ENCODE assay signal across 11 cellular contexts in genomic region chr15:75112848-75113492, GRCh38.
DNase-seq lines count a peak whose midpoint lies in the region; ATAC-seq and TF ChIP-seq lines count a peak whose summit lies in the region.
"Had no signal": no experiment of that assay in that cellular context is flagged by ENCODE, and none has a peak within 500 bp of the region (broad histone marks: within the 10 kb centered on the region; RNA-seq: fewer than 3 reads in every experiment).

No MANE protein-coding gene starts in this region.

- H3K4me1 Mint-ChIP-seq in Calu3 (ENCODE audit: low read depth, unreplicated experiment), result peaks cover 34% of the 10 kb centered on the region
- peaks cover 63% of the 10 kb centered on the region for H3K4me1 Mint-ChIP-seq in activated B cell treated with CpG ODN at 0.5 μM for 24 hours

- H3K9me3 ChIP-seq in sigmoid colon, result peaks cover 0 to 1% (median 0%) of the 10 kb centered on the region in 4 donors
- H3K9me3 ChIP-seq: pancreas had no signal

- H3K4me3 ChIP-seq in sigmoid colon, result no peak overlapping the region
- H3K4me3 ChIP-seq: MG63, pancreas had no signal

- ATAC-seq in GM19372 (IDR thresholded peaks at IDR 0.05; ENCODE audit: low read depth, unreplicated experiment) (peak; percentile 66), HG03045 (IDR thresholded peaks at IDR 0.05; ENCODE audit: unreplicated experiment) (peak; percentile 56), activated B cell treated with CpG ODN at 0.5 μM for 24 hours (ENCODE audit: low read depth) (peak; percentile 35), HG02973 (IDR thresholded peaks at IDR 0.05; ENCODE audit: unreplicated experiment) (no peak)

- peak overlapping the region; percentile 24 for H3K27ac Mint-ChIP-seq in Calu3 (ENCODE audit: unreplicated experiment)
- H3K27ac Mint-ChIP-seq in activated B cell treated with CpG ODN at 0.5 μM for 24 hours, result peak overlapping the region; percentile 68

- TF ChIP-seq EP300 in sigmoid colon (IDR thresholded peaks at IDR 0.05), result no peak

- CTCF ChIA-PET in Calu3 (lab: Charles Lee), result no interaction called here
- CTCF ChIA-PET in activated B cell treated with CpG ODN at 0.5 μM for 24 hours (lab: Charles Lee), result interaction anchor here (0.7 to 2.3 kb wide), 2 partner anchors 70 to 89 kb away, joined by 3 to 7 read pairs; partner anchors contain the start of gene C15orf39

- no peak overlapping the region for H3K27ac ChIP-seq in sigmoid colon
- H3K27ac ChIP-seq: C4-2B had no signal

- H3K36me3 Mint-ChIP-seq in Calu3 (ENCODE audit: insufficient read depth, unreplicated experiment), result peaks cover 28% of the 10 kb centered on the region
- H3K36me3 Mint-ChIP-seq in activated B cell treated with CpG ODN at 0.5 μM for 24 hours (ENCODE audit: low read depth), result peaks cover 7% of the 10 kb centered on the region

- TF ChIP-seq CTCF in Calu3 (IDR thresholded peaks at IDR 0.05; ENCODE audit: unreplicated experiment) (no peak), activated B cell treated with CpG ODN at 0.5 μM for 24 hours (IDR thresholded peaks at IDR 0.05) (no peak), sigmoid colon (IDR thresholded peaks at IDR 0.05) (no peak)

- BruUV-seq in Calu3 (replicated peaks; lab: Mats Ljungman, UMichigan), result no TSS peak

- H3K4me3 Mint-ChIP-seq in Calu3 (ENCODE audit: low read depth, unreplicated experiment), result no peak overlapping the region
- peak overlapping the region; percentile 4 for H3K4me3 Mint-ChIP-seq in activated B cell treated with CpG ODN at 0.5 μM for 24 hours

- H3K36me3 ChIP-seq in sigmoid colon, result no peaks in the 10 kb centered on the region
- H3K36me3 ChIP-seq: MG63, pancreas had no signal

- H3K4me1 ChIP-seq in sigmoid colon, result peaks cover 0 to 5% (median 0%) of the 10 kb centered on the region in 4 donors
- H3K4me1 ChIP-seq: pancreas had no signal

- POLR2A ChIA-PET in activated B cell treated with CpG ODN at 0.5 μM for 24 hours (lab: Charles Lee), result interaction anchor here (0.6 to 2.1 kb wide), 5 partner anchors 17 to 433 kb away, joined by 3 to 10 read pairs (median 3); no protein-coding TSS in a partner anchor

- WGBS in sigmoid colon, 2 donors, result 57 to 72% methylated on average over 3 of the region's 3 CpGs

- H3K9me3 Mint-ChIP-seq in Calu3 (ENCODE audit: low read depth, unreplicated experiment) (peaks cover 6% of the 10 kb centered on the region), activated B cell treated with CpG ODN at 0.5 μM for 24 hours (peaks cover 10% of the 10 kb centered on the region)

- H3K27me3 Mint-ChIP-seq in Calu3 (ENCODE audit: unreplicated experiment) (no peaks in the 10 kb centered on the region), activated B cell treated with CpG ODN at 0.5 μM for 24 hours (no peaks in the 10 kb centered on the region)

- no peak for DNase-seq in Calu3
- DNase-seq in activated B cell treated with CpG ODN at 0.5 μM for 24 hours, result no peak
- DNase-seq in sigmoid colon, result no peak
- no peak for DNase-seq in inferior parietal cortex (ENCODE audit: extremely low spot score)
- DNase-seq in DMS53 treated with DMSO at 0.1 percent for 48 hours (lab: John Stamatoyannopoulos, UW; ENCODE audit: unreplicated experiment), result no peak
- DNase-seq: MG63, pancreas had no signal

- TF ChIP-seq POLR2A in sigmoid colon (IDR thresholded peaks at IDR 0.05), result no peak

- no peaks in the 10 kb centered on the region for H3K27me3 ChIP-seq in sigmoid colon
- H3K27me3 ChIP-seq: MG63, pancreas had no signal

- intact Hi-C loops in Calu3 (cut with micrococcal nuclease; ENCODE audit: unreplicated experiment) (no loop called here), activated B cell treated with CpG ODN at 0.5 μM for 24 hours (cut with micrococcal nuclease) (loop anchor here (1.0 kb wide), 1 partner anchor 18 kb away; no protein-coding TSS in a partner anchor), sigmoid colon (cut with DNase I) (no loop called here)
